31 cellular contexts compared by ENCODE assay signal in genomic region chr22:42018224-42018623, GRCh38. TPM values are rescaled to one million over a fixed set of nuclear protein-coding genes. Genes with fewer than 3 reads are reported as not detected.
DNase-seq lines count a peak whose midpoint lies in the region; ATAC-seq, FAIRE-seq and TF ChIP-seq lines count a peak whose summit lies in the region.
"Had no signal": no experiment of that assay in that cellular context is flagged by ENCODE, and none has a peak within 500 bp of the region (broad histone marks: within the 10 kb centered on the region; RNA-seq: fewer than 3 reads in every experiment).

No MANE protein-coding gene starts in this region.

- H3K27ac Mint-ChIP-seq in activated naive CD4-positive, alpha-beta T cell treated with anti-CD3 and anti-CD28 coated beads for 36 hours, result peak overlapping the region; percentile 63
- H3K27ac Mint-ChIP-seq in activated naive CD4-positive, alpha-beta T cell treated with anti-CD3 and anti-CD28 coated beads, Interleukin-2, amount 50 U/mL, for 72 hours, result peak overlapping the region; percentile 9 to 11
- H3K27ac Mint-ChIP-seq in stimulated activated naive B cell treated with anti-CD40 and anti-IgM and Interleukin-4, amounts not matched to agents 10 μg/mL and 1 μg/mL and 100 μg/mL, for 72 hours, result peak overlapping the region; percentile 22
- H3K27ac Mint-ChIP-seq: CD14-positive monocyte; CD4-positive, alpha-beta memory T cell; CD4-positive, CD25-positive, alpha-beta regulatory T cell; CD8-positive, alpha-beta memory T cell had no signal

- intact Hi-C loops in activated naive CD4-positive, alpha-beta T cell treated with anti-CD3 and anti-CD28 coated beads for 36 hours (cut with micrococcal nuclease), result no loop called here
- intact Hi-C loops in K562 (cut with micrococcal nuclease), result no loop called here

- H3K9me3 ChIP-seq in K562 (replicated peaks; ENCODE audit: control insufficient read depth, insufficient read depth, low read depth, low read length), result no peaks in the 10 kb centered on the region
- H3K9me3 ChIP-seq: A549, BE2C, BLaER1 had no signal

- no peak overlapping the region for H3K4me2 ChIP-seq in K562 (ENCODE audit: insufficient read depth, low read length)
- H3K4me2 ChIP-seq: A549, BLaER1 had no signal

- DNase-seq in activated naive CD4-positive, alpha-beta T cell treated with anti-CD3 and anti-CD28 coated beads for 36 hours, result no peak
- no peak for DNase-seq in activated naive CD4-positive, alpha-beta T cell treated with Interleukin-2 at 50 U/mL for 16 hours
- DNase-seq in activated naive CD4-positive, alpha-beta T cell treated with anti-CD3 and anti-CD28 coated beads, Interleukin-2, amount 50 U/mL, for 72 hours (ENCODE audit: low spot score in 2 of 2), result no peak
- DNase-seq in activated naive CD4-positive, alpha-beta T cell (lab: John Stamatoyannopoulos, UW), result no peak
- DNase-seq in K562 (ENCODE audit: extremely low read depth in 1 of 4, low spot score in 3 of 4), result no peak
- no peak for DNase-seq in stimulated activated naive B cell treated with anti-CD40 and anti-IgM and Interleukin-4, amounts not matched to agents 10 μg/mL and 1 μg/mL and 100 μg/mL, for 72 hours
- no peak for DNase-seq in AG08396 (ENCODE audit: low spot score)
- no peak for DNase-seq in foreskin fibroblast
- DNase-seq: BE2C; C1 segment of cervical spinal cord; CD4-positive, alpha-beta memory T cell; CD4-positive, CD25-positive, alpha-beta regulatory T cell; CD8-positive, alpha-beta memory T cell; COR-L47; DMS 273 treated with DMSO at 0.1 percent for 48 hours; DMS153; DMS53; DMS79; DND-41; EL; GDM1 had no signal

- BruUV-seq in K562 (replicated peaks; lab: Mats Ljungman, UMichigan), result no TSS peak

- no peaks in the 10 kb centered on the region for H3K9me1 ChIP-seq in K562 (ENCODE audit: control insufficient read depth, insufficient read depth, low read length)

- no peak overlapping the region for H3K4me3 Mint-ChIP-seq in activated naive CD4-positive, alpha-beta T cell treated with anti-CD3 and anti-CD28 coated beads for 36 hours
- H3K4me3 Mint-ChIP-seq in stimulated activated naive B cell treated with anti-CD40 and anti-IgM and Interleukin-4, amounts not matched to agents 10 μg/mL and 1 μg/mL and 100 μg/mL, for 72 hours, result no peak overlapping the region
- H3K4me3 Mint-ChIP-seq: CD14-positive monocyte; CD4-positive, alpha-beta memory T cell; CD4-positive, CD25-positive, alpha-beta regulatory T cell; CD8-positive, alpha-beta memory T cell had no signal

- H3K27me3 Mint-ChIP-seq in activated naive CD4-positive, alpha-beta T cell treated with anti-CD3 and anti-CD28 coated beads for 36 hours (ENCODE audit: low read depth), result no peaks in the 10 kb centered on the region
- peaks cover 0 to 8% of the 10 kb centered on the region in 2 donors for H3K27me3 Mint-ChIP-seq in stimulated activated naive B cell treated with anti-CD40 and anti-IgM and Interleukin-4, amounts not matched to agents 10 μg/mL and 1 μg/mL and 100 μg/mL, for 72 hours

- FAIRE-seq in K562 (lab: Jason Lieb, UNC), result no peak
- FAIRE-seq: A549, GM12878, GM12892, GM18507 had no signal

- POLR2A ChIA-PET in K562 (lab: Yijun Ruan, JAX), result interaction anchor here (0.6 kb wide), 1 partner anchor 70 kb away, joined by 3 read pairs; no protein-coding TSS in a partner anchor

- H4K20me1 ChIP-seq in K562 (replicated peaks; ENCODE audit: control insufficient read depth, insufficient read depth, low read length), result no peaks in the 10 kb centered on the region
- H4K20me1 ChIP-seq: BLaER1 had no signal

- no peak overlapping the region for H3K9ac ChIP-seq in K562 (ENCODE audit: insufficient read depth in 1 of 2, low read depth in 2 of 2, low read length in 2 of 2)
- H3K9ac ChIP-seq: BLaER1 had no signal

- no peak overlapping the region for H2AFZ ChIP-seq in K562 (ENCODE audit: low read depth, low read length)

- TF ChIP-seq RAD21 in K562 (CRISPR knock-in tag; conservative IDR thresholded peaks at IDR 0.05 in 1 of 2, IDR thresholded peaks at IDR 0.05 in 1 of 2), result no peak

- no peaks in the 10 kb centered on the region for H3K9me3 Mint-ChIP-seq in activated naive CD4-positive, alpha-beta T cell treated with anti-CD3 and anti-CD28 coated beads for 36 hours
- H3K9me3 Mint-ChIP-seq in activated naive CD4-positive, alpha-beta T cell treated with anti-CD3 and anti-CD28 coated beads, Interleukin-2, amount 50 U/mL, for 72 hours, result no peaks in the 10 kb centered on the region
- H3K9me3 Mint-ChIP-seq in stimulated activated naive B cell treated with anti-CD40 and anti-IgM and Interleukin-4, amounts not matched to agents 10 μg/mL and 1 μg/mL and 100 μg/mL, for 72 hours, result no peaks in the 10 kb centered on the region
- H3K9me3 Mint-ChIP-seq: CD8-positive, alpha-beta memory T cell had no signal

- H3K36me3 ChIP-seq in K562 (ENCODE audit: control insufficient read depth, insufficient read depth, low read length), result no peaks in the 10 kb centered on the region
- H3K36me3 ChIP-seq: BE2C, BLaER1 had no signal

- no peak for TF ChIP-seq POLR2A in K562 (conservative IDR thresholded peaks at IDR 0.05)

- 20% methylated on average over 1 of the region's 1 CpG for WGBS in K562 (ENCODE audit: insufficient coverage, low coverage, missing lambda C conversion rate)

- TF ChIP-seq EP300 in K562 (IDR thresholded peaks at IDR 0.05; ENCODE audit: low read length), result no peak

- CTCF ChIA-PET in activated naive CD4-positive, alpha-beta T cell treated with anti-CD3 and anti-CD28 coated beads for 36 hours (lab: Charles Lee), result no interaction called here
- CTCF ChIA-PET in K562 (lab: Yijun Ruan, JAX; ENCODE audit: low intra/inter-chr PET ratio), result no interaction called here

- H3K4me3 ChIP-seq in K562, result no peak overlapping the region
- H3K4me3 ChIP-seq in foreskin fibroblast (ENCODE audit: low read depth in 1 of 2, low read length in 2 of 2), result no peak overlapping the region
- H3K4me3 ChIP-seq: A549, BLaER1, GM12878 had no signal

- in situ Hi-C loops in K562 (cut with MboI), result no loop called here

- H3K27ac ChIP-seq in K562 (ENCODE audit: extremely low read depth, low read depth, low read length), result no peak overlapping the region
- H3K27ac ChIP-seq: 22Rv1, A549, BLaER1 had no signal

- no peak for ATAC-seq in activated naive CD4-positive, alpha-beta T cell treated with anti-CD3 and anti-CD28 coated beads, Interleukin-2, amount 50 U/mL, for 72 hours
- no peak for ATAC-seq in K562
- ATAC-seq in stimulated activated naive B cell treated with anti-CD40 and anti-IgM and Interleukin-4, amounts not matched to agents 10 μg/mL and 1 μg/mL and 100 μg/mL, for 72 hours (replicated peaks), result no peak
- ATAC-seq: A549, GM12878 had no signal

- TF ChIP-seq CTCF in K562 (IDR thresholded peaks at IDR 0.05 in 2 of 3, conservative IDR thresholded peaks at IDR 0.05 in 1 of 3; ENCODE audit: insufficient read depth in 2 of 3, low read depth in 1 of 3, low read length in 3 of 3), result no peak
- no peak for TF ChIP-seq CTCF in foreskin fibroblast (IDR thresholded peaks at IDR 0.05; ENCODE audit: low read depth, low read length)

- H3K36me3 Mint-ChIP-seq in activated naive CD4-positive, alpha-beta T cell treated with anti-CD3 and anti-CD28 coated beads for 36 hours (ENCODE audit: low read depth), result no peaks in the 10 kb centered on the region
- peaks cover 0 to 5% of the 10 kb centered on the region in 2 donors for H3K36me3 Mint-ChIP-seq in activated naive CD4-positive, alpha-beta T cell treated with anti-CD3 and anti-CD28 coated beads, Interleukin-2, amount 50 U/mL, for 72 hours
- H3K36me3 Mint-ChIP-seq in stimulated activated naive B cell treated with anti-CD40 and anti-IgM and Interleukin-4, amounts not matched to agents 10 μg/mL and 1 μg/mL and 100 μg/mL, for 72 hours, result peaks cover 0 to 9% of the 10 kb centered on the region in 2 donors
- H3K36me3 Mint-ChIP-seq: CD14-positive monocyte had no signal

- peaks cover 14% of the 10 kb centered on the region in 2 experiments for H3K27me3 ChIP-seq in K562 (ENCODE audit: control insufficient read depth in 2 of 2, insufficient read depth in 2 of 2, low read length in 2 of 2)
- H3K27me3 ChIP-seq: BLaER1 had no signal

- H3K79me2 ChIP-seq in K562 (ENCODE audit: control insufficient read depth, insufficient read depth, low read length), result no peaks in the 10 kb centered on the region

- H3K4me1 Mint-ChIP-seq in activated naive CD4-positive, alpha-beta T cell treated with anti-CD3 and anti-CD28 coated beads for 36 hours (ENCODE audit: low read depth), result peaks cover 10% of the 10 kb centered on the region
- H3K4me1 Mint-ChIP-seq in stimulated activated naive B cell treated with anti-CD40 and anti-IgM and Interleukin-4, amounts not matched to agents 10 μg/mL and 1 μg/mL and 100 μg/mL, for 72 hours, result peaks cover 5 to 10% of the 10 kb centered on the region in 2 donors

- no peaks in the 10 kb centered on the region; a peak in 1 of 5 replicates for H3K4me1 ChIP-seq in K562 (replicated peaks in 1 of 2; ENCODE audit: control insufficient read depth in 2 of 2, insufficient read depth in 2 of 2, low read length in 2 of 2)
- H3K4me1 ChIP-seq: A549, BE2C, BLaER1 had no signal

RNA-seq across cellular contexts. Expression of gene WBP2NL, which starts 19.6 kb away (rescaled TPM):
- total RNA-seq in activated naive CD4-positive, alpha-beta T cell treated with anti-CD3 and anti-CD28 coated beads for 36 hours, result under 1 TPM; 0.50 to 0.74 TPM
- under 1 TPM; 0.39 to 0.47 TPM for total RNA-seq in activated naive CD4-positive, alpha-beta T cell treated with anti-CD3 and anti-CD28 coated beads, Interleukin-2, amount 50 U/mL, for 72 hours
- total RNA-seq in K562 (2011; cell fraction: chromatin; rRNA removed; ENCODE audit: low replicate concordance), result not detected in 2 replicates
- total RNA-seq in K562 (2011; cell fraction: nucleolus; rRNA removed), result not detected in 2 replicates
- not detected in 2 replicates for total RNA-seq in K562 (2011; cell fraction: nucleoplasm; rRNA removed)
- total RNA-seq in K562 (2014; rRNA removed), result not detected in 2 replicates
- total RNA-seq in K562 (2014; rRNA removed; fragmentation: Illumina TruSeq; extraction: Trizol), result not detected in 2 replicates
- not detected in 2 replicates for total RNA-seq in K562 (2015; rRNA removed; fragmentation: Illumina TruSeq; extraction: Trizol)
- total RNA-seq in K562 (2021), result not detected in 2 replicates
- not detected in 2 replicates for polyA plus RNA-seq in K562 (2011; rRNA removed)
- not detected in 2 replicates for polyA plus RNA-seq in K562 (2011; cell fraction: cytosol; rRNA removed)
- polyA plus RNA-seq in K562 (2011; cell fraction: nucleus; rRNA removed), result not detected in 2 replicates
- not detected in 2 replicates for polyA plus RNA-seq in K562 (2012)
- not detected in 2 replicates for polyA plus RNA-seq in K562 (2014; fragmentation: Illumina TruSeq; extraction: Trizol)
- polyA plus RNA-seq in K562 (2014; fragmentation: Nextera tagmentation; extraction: Ambion mirVana), result not detected
- polyA plus RNA-seq in K562 (2014; rRNA removed), result not detected in 2 replicates
- not detected in 2 replicates for polyA minus RNA-seq in K562 (2011; rRNA and poly(A)+ RNA removed)
- not detected in 2 replicates for polyA minus RNA-seq in K562 (2011; cell fraction: cytosol; rRNA and poly(A)+ RNA removed)
- not detected in 2 replicates for polyA minus RNA-seq in K562 (2011; cell fraction: nucleus; rRNA and poly(A)+ RNA removed)
- total RNA-seq: A172, Daoy, G401 had no signal

RNA-seq across cellular contexts. Expression of gene SEPTIN3, which starts 49.0 kb away (rescaled TPM):
- total RNA-seq in activated naive CD4-positive, alpha-beta T cell treated with anti-CD3 and anti-CD28 coated beads for 36 hours, result 1 to 10 TPM; 1.0 to 1.5 TPM
- 1 to 10 TPM; 1.2 to 4.2 TPM for total RNA-seq in activated naive CD4-positive, alpha-beta T cell treated with anti-CD3 and anti-CD28 coated beads, Interleukin-2, amount 50 U/mL, for 72 hours
- not detected in 2 replicates for total RNA-seq in K562 (2011; cell fraction: chromatin; rRNA removed; ENCODE audit: low replicate concordance)
- not detected in 2 replicates for total RNA-seq in K562 (2011; cell fraction: nucleolus; rRNA removed)
- total RNA-seq in K562 (2011; cell fraction: nucleoplasm; rRNA removed), result not detected in 2 replicates
- not detected in 2 replicates for total RNA-seq in K562 (2014; rRNA removed)
- total RNA-seq in K562 (2014; rRNA removed; fragmentation: Illumina TruSeq; extraction: Trizol), result not detected in 2 replicates
- not detected in 2 replicates for total RNA-seq in K562 (2015; rRNA removed; fragmentation: Illumina TruSeq; extraction: Trizol)
- total RNA-seq in K562 (2021), result not detected in 2 replicates
- 0.06 and 0.08 TPM in 2 replicates for polyA plus RNA-seq in K562 (2011; rRNA removed)
- polyA plus RNA-seq in K562 (2011; cell fraction: cytosol; rRNA removed), result 0.01 TPM in 1 of 2 replicates, not detected in the other
- 0.03 and 0.10 TPM in 2 replicates for polyA plus RNA-seq in K562 (2011; cell fraction: nucleus; rRNA removed)
- polyA plus RNA-seq in K562 (2012), result 0.01 and 0.04 TPM in 2 replicates
- polyA plus RNA-seq in K562 (2014; fragmentation: Illumina TruSeq; extraction: Trizol), result not detected in 2 replicates
- polyA plus RNA-seq in K562 (2014; fragmentation: Nextera tagmentation; extraction: Ambion mirVana), result not detected
- not detected in 2 replicates for polyA plus RNA-seq in K562 (2014; rRNA removed)
- polyA minus RNA-seq in K562 (2011; rRNA and poly(A)+ RNA removed), result 0.06 TPM in 1 of 2 replicates, not detected in the other
- not detected in 2 replicates for polyA minus RNA-seq in K562 (2011; cell fraction: cytosol; rRNA and poly(A)+ RNA removed)
- polyA minus RNA-seq in K562 (2011; cell fraction: nucleus; rRNA and poly(A)+ RNA removed), result not detected in 2 replicates
- polyA plus RNA-seq: CD4-positive, alpha-beta memory T cell; CD8-positive, alpha-beta memory T cell had no signal

RNA-seq across cellular contexts. Expression of gene NAGA, which starts 52.4 kb away (rescaled TPM):
- 10 to 100 TPM; 14.6 to 15.9 TPM for total RNA-seq in activated naive CD4-positive, alpha-beta T cell treated with anti-CD3 and anti-CD28 coated beads for 36 hours
- 10 to 100 TPM; 26.3 to 32.3 TPM for total RNA-seq in activated naive CD4-positive, alpha-beta T cell treated with anti-CD3 and anti-CD28 coated beads, Interleukin-2, amount 50 U/mL, for 72 hours
- total RNA-seq in K562 (2011; cell fraction: chromatin; rRNA removed; ENCODE audit: low replicate concordance), result 16.6 and 38.0 TPM in 2 replicates
- total RNA-seq in K562 (2011; cell fraction: nucleolus; rRNA removed), result 44.2 and 46.5 TPM in 2 replicates
- total RNA-seq in K562 (2011; cell fraction: nucleoplasm; rRNA removed), result 39.2 and 40.2 TPM in 2 replicates
- 19.5 and 20.6 TPM in 2 replicates for total RNA-seq in K562 (2014; rRNA removed)
- 9.9 and 11.5 TPM in 2 replicates for total RNA-seq in K562 (2014; rRNA removed; fragmentation: Illumina TruSeq; extraction: Trizol)
- 15.9 and 16.1 TPM in 2 replicates for total RNA-seq in K562 (2015; rRNA removed; fragmentation: Illumina TruSeq; extraction: Trizol)
- total RNA-seq in K562 (2021), result 20.0 and 20.4 TPM in 2 replicates
- polyA plus RNA-seq in K562 (2011; rRNA removed), result 18.1 and 19.7 TPM in 2 replicates
- polyA plus RNA-seq in K562 (2011; cell fraction: cytosol; rRNA removed), result 21.2 and 43.7 TPM in 2 replicates
- polyA plus RNA-seq in K562 (2011; cell fraction: nucleus; rRNA removed), result 13.4 and 19.5 TPM in 2 replicates
- 21.5 and 34.7 TPM in 2 replicates for polyA plus RNA-seq in K562 (2012)
- 20.6 and 22.1 TPM in 2 replicates for polyA plus RNA-seq in K562 (2014; fragmentation: Illumina TruSeq; extraction: Trizol)
- 1 to 10 TPM; 6.5 to 7.0 TPM for polyA plus RNA-seq in K562 (2014; fragmentation: Nextera tagmentation; extraction: Ambion mirVana)
- polyA plus RNA-seq in K562 (2014; rRNA removed), result 17.4 and 18.7 TPM in 2 replicates
- polyA minus RNA-seq in K562 (2011; rRNA and poly(A)+ RNA removed), result 12.0 and 18.6 TPM in 2 replicates
- 12.7 and 15.5 TPM in 2 replicates for polyA minus RNA-seq in K562 (2011; cell fraction: cytosol; rRNA and poly(A)+ RNA removed)
- polyA minus RNA-seq in K562 (2011; cell fraction: nucleus; rRNA and poly(A)+ RNA removed), result 9.1 and 9.3 TPM in 2 replicates

RNA-seq across cellular contexts. Expression of gene PHETA2, which starts 55.8 kb away (rescaled TPM):
- under 1 TPM; 0.74 to 0.86 TPM for total RNA-seq in activated naive CD4-positive, alpha-beta T cell treated with anti-CD3 and anti-CD28 coated beads for 36 hours
- 1 to 10 TPM; 2.1 to 2.2 TPM for total RNA-seq in activated naive CD4-positive, alpha-beta T cell treated with anti-CD3 and anti-CD28 coated beads, Interleukin-2, amount 50 U/mL, for 72 hours
- 0.18 and 0.69 TPM in 2 replicates for total RNA-seq in K562 (2011; cell fraction: chromatin; rRNA removed; ENCODE audit: low replicate concordance)
- 0.26 TPM in 1 of 2 replicates, not detected in the other for total RNA-seq in K562 (2011; cell fraction: nucleolus; rRNA removed)
- 0.15 TPM in 1 of 2 replicates, not detected in the other for total RNA-seq in K562 (2011; cell fraction: nucleoplasm; rRNA removed)
- not detected in 2 replicates for total RNA-seq in K562 (2014; rRNA removed)
- 0.06 TPM in 1 of 2 replicates, not detected in the other for total RNA-seq in K562 (2014; rRNA removed; fragmentation: Illumina TruSeq; extraction: Trizol)
- total RNA-seq in K562 (2015; rRNA removed; fragmentation: Illumina TruSeq; extraction: Trizol), result 0.07 and 0.08 TPM in 2 replicates
- 0.18 and 0.22 TPM in 2 replicates for total RNA-seq in K562 (2021)
- 0.08 and 0.14 TPM in 2 replicates for polyA plus RNA-seq in K562 (2011; rRNA removed)
- 0.03 and 0.18 TPM in 2 replicates for polyA plus RNA-seq in K562 (2011; cell fraction: cytosol; rRNA removed)
- polyA plus RNA-seq in K562 (2011; cell fraction: nucleus; rRNA removed), result 0.24 and 0.38 TPM in 2 replicates
- 0.08 and 0.15 TPM in 2 replicates for polyA plus RNA-seq in K562 (2012)
- 0.08 TPM in 1 of 2 replicates, not detected in the other for polyA plus RNA-seq in K562 (2014; fragmentation: Illumina TruSeq; extraction: Trizol)
- not detected for polyA plus RNA-seq in K562 (2014; fragmentation: Nextera tagmentation; extraction: Ambion mirVana)
- polyA plus RNA-seq in K562 (2014; rRNA removed), result 0.07 and 0.31 TPM in 2 replicates
- polyA minus RNA-seq in K562 (2011; rRNA and poly(A)+ RNA removed), result 0.11 TPM in 1 of 2 replicates, not detected in the other
- not detected in 2 replicates for polyA minus RNA-seq in K562 (2011; cell fraction: cytosol; rRNA and poly(A)+ RNA removed)
- polyA minus RNA-seq in K562 (2011; cell fraction: nucleus; rRNA and poly(A)+ RNA removed), result 0.13 and 0.22 TPM in 2 replicates
- total RNA-seq: G401 had no signal

Comparison
In these comparisons a context has a peak if more than half of its experiments do, and no peak if none do; other contexts are left out.
1. H3K27ac Mint-ChIP-seq: peak in every context shown above with its lines; median percentile 63 in activated naive CD4-positive, alpha-beta T cell treated with anti-CD3 and anti-CD28 coated beads for 36 hours; 22 in stimulated activated naive B cell treated with anti-CD40 and anti-IgM and Interleukin-4, amounts not matched to agents 10 μg/mL and 1 μg/mL and 100 μg/mL, for 72 hours; 10 in activated naive CD4-positive, alpha-beta T cell treated with anti-CD3 and anti-CD28 coated beads, Interleukin-2, amount 50 U/mL, for 72 hours.